ENCODE assay signal across 14 cellular contexts in genomic region chr11:116170526-116171120, GRCh38.
DNase-seq lines count a peak whose midpoint lies in the region; FAIRE-seq and TF ChIP-seq lines count a peak whose summit lies in the region.
"Had no signal": no experiment of that assay in that cellular context is flagged by ENCODE, and none has a peak within 500 bp of the region (broad histone marks: within the 10 kb centered on the region; RNA-seq: fewer than 3 reads in every experiment).

No MANE protein-coding gene starts in this region.

- peaks cover 47% of the 10 kb centered on the region for H3K9me3 Mint-ChIP-seq in MCF 10A (ENCODE audit: unreplicated experiment)
- H3K9me3 Mint-ChIP-seq: IgD-negative memory B cell had no signal

- in situ Hi-C loops in mammary epithelial cell (cut with MboI; ENCODE audit: low sequenced_read_pairs in 2 of 2), result no loop called here
- in situ Hi-C loops in transverse colon (cut with MboI; ENCODE audit: low pct_ligation_motif_present in 1 of 4, low pct_unique_long_range_greater_than_20kb in 1 of 4, low sequenced_read_pairs in 3 of 4), result no loop called here

- TF ChIP-seq CTCF in mammary epithelial cell (conservative IDR thresholded peaks at IDR 0.05 in 1 of 2, IDR thresholded peaks at IDR 0.05 in 1 of 2; ENCODE audit: extremely low read depth in 1 of 2, insufficient read depth in 1 of 2, low read depth in 1 of 2, low read length in 2 of 2) (peak; percentile 4 to 35), MCF 10A (IDR thresholded peaks at IDR 0.05; ENCODE audit: unreplicated experiment) (no peak), H1 (IDR thresholded peaks at IDR 0.05; ENCODE audit: control extremely low read depth in 1 of 3, insufficient read depth in 1 of 3, low read depth in 1 of 3, low read length in 3 of 3) (peak; percentile 62 to 74 (median 68)), transverse colon (IDR thresholded peaks at IDR 0.05) (peak in 1 of 5 experiments; percentile 10)

- peaks cover 4% of the 10 kb centered on the region for H3K36me3 Mint-ChIP-seq in MCF 10A (ENCODE audit: insufficient read depth, unreplicated experiment)
- H3K36me3 Mint-ChIP-seq: IgD-negative memory B cell had no signal

- POLR2A ChIA-PET in MCF 10A (lab: Yijun Ruan, JAX), result no interaction called here
- POLR2A ChIA-PET in H1 (lab: Charles Lee; ENCODE audit: partially characterized antibody), result interaction anchor here (1.2 kb wide), 1 partner anchor 23 kb away, joined by 3 read pairs; no protein-coding TSS in a partner anchor

- H3K4me3 Mint-ChIP-seq in MCF 10A (ENCODE audit: unreplicated experiment), result no peak overlapping the region
- H3K4me3 Mint-ChIP-seq: IgD-negative memory B cell; stimulated activated naive CD8-positive, alpha-beta T cell treated with anti-CD3 and anti-CD28 coated beads, Interleukin-15, amount 100 ng/mL, for 72 hours had no signal

- DNase-seq in mammary epithelial cell (no peak), MCF 10A (ENCODE audit: unreplicated experiment) (no peak), NCI-H146 treated with DMSO at 0.1 percent for 48 hours (lab: John Stamatoyannopoulos, UW; ENCODE audit: unreplicated experiment) (peak; percentile 37), H1 (ENCODE audit: low read depth in 1 of 2, low spot score in 2 of 2) (peak in 1 of 2 experiments; percentile 53), transverse colon (peak; percentile 25), NOMO-1 treated with dmso at 0.1 percent for 144 hours (lab: John Stamatoyannopoulos, UW; ENCODE audit: unreplicated experiment) (no peak), pons (ENCODE audit: low spot score) (no peak)
- no peak for DNase-seq in NK-92 treated with Interleukin-12 subunit alpha and Interleukin-12 subunit beta, amount 100 ng/mL, for 24 hours (lab: John Stamatoyannopoulos, UW)
- DNase-seq: stimulated activated CD4-positive, alpha-beta T cell treated with anti-CD3 and anti-CD28 coated beads, Interleukin-2, amount 100 ng/mL, for 24 hours; stimulated activated naive CD8-positive, alpha-beta T cell treated with anti-CD3 and anti-CD28 coated beads, Interleukin-15, amount 100 ng/mL, for 72 hours had no signal

- peak; percentile 50 to 66 for TF ChIP-seq RAD21 in H1 (IDR thresholded peaks at IDR 0.05 in 1 of 2, conservative IDR thresholded peaks at IDR 0.05 in 1 of 2; ENCODE audit: low read depth in 2 of 2, low read length in 2 of 2)

- H3K27ac ChIP-seq in mammary epithelial cell (ENCODE audit: insufficient read depth, low read depth, low read length) (no peak overlapping the region), H1 (ENCODE audit: low read depth, low read length) (no peak overlapping the region), transverse colon (no peak overlapping the region)
- H3K27ac ChIP-seq: BLaER1, body of pancreas had no signal

- no peak overlapping the region for H2AFZ ChIP-seq in mammary epithelial cell (ENCODE audit: low read depth, low read length)
- no peak overlapping the region for H2AFZ ChIP-seq in H1 (ENCODE audit: low read length)

- H3K79me2 ChIP-seq in mammary epithelial cell (ENCODE audit: insufficient read depth, low read length) (no peaks in the 10 kb centered on the region), H1 (ENCODE audit: control insufficient read depth in 1 of 2, insufficient read depth in 2 of 2, low read length in 2 of 2) (no peaks in the 10 kb centered on the region)

- no peaks in the 10 kb centered on the region for H3K9me3 ChIP-seq in mammary epithelial cell (replicated peaks; ENCODE audit: insufficient read depth, low read length)
- no peaks in the 10 kb centered on the region for H3K9me3 ChIP-seq in H1 (ENCODE audit: insufficient read depth in 2 of 2, low read depth in 1 of 2, low read length in 1 of 2)
- no peaks in the 10 kb centered on the region for H3K9me3 ChIP-seq in transverse colon
- H3K9me3 ChIP-seq: BLaER1, body of pancreas had no signal

- H2BK120ac ChIP-seq in H1 (replicated peaks; ENCODE audit: low read depth, low read length), result no peak overlapping the region

- no peak overlapping the region for H2BK15ac ChIP-seq in H1 (ENCODE audit: low read length)

- H3K4ac ChIP-seq in H1 (replicated peaks; ENCODE audit: insufficient read length, low read depth, low read length), result no peak overlapping the region

- H2BK20ac ChIP-seq in H1 (ENCODE audit: low read length), result no peak overlapping the region

- H3K27me3 Mint-ChIP-seq in MCF 10A (ENCODE audit: insufficient read depth, unreplicated experiment), result no peaks in the 10 kb centered on the region

- H3K4me2 ChIP-seq in mammary epithelial cell (ENCODE audit: insufficient read depth, low read depth, low read length) (no peak overlapping the region), H1 (ENCODE audit: insufficient read depth in 1 of 2, low read depth in 2 of 2, low read length in 2 of 2) (no peak overlapping the region)
- H3K4me2 ChIP-seq: BLaER1 had no signal

- TF ChIP-seq POLR2A in H1 (IDR thresholded peaks at IDR 0.05; ENCODE audit: control extremely low read depth in 1 of 2, low read depth in 2 of 2, low read length in 2 of 2) (no peak), transverse colon (IDR thresholded peaks at IDR 0.05) (no peak)

- no peak overlapping the region for H2BK12ac ChIP-seq in H1 (ENCODE audit: low read depth, low read length)

- H3K36me3 ChIP-seq in mammary epithelial cell (ENCODE audit: insufficient read depth, low read length) (no peaks in the 10 kb centered on the region), H1 (ENCODE audit: control insufficient read depth in 2 of 4, insufficient read depth in 4 of 4, low read length in 3 of 4) (no peaks in the 10 kb centered on the region), transverse colon (no peaks in the 10 kb centered on the region)
- H3K36me3 ChIP-seq: BLaER1 had no signal

- H3K18ac ChIP-seq in H1 (ENCODE audit: extremely low read depth, low read length), result no peak overlapping the region

- H3K79me1 ChIP-seq in H1 (ENCODE audit: low read depth, low read length), result no peaks in the 10 kb centered on the region

- no peak overlapping the region for H4K5ac ChIP-seq in H1 (ENCODE audit: insufficient read length, low read depth, low read length)

- no peak overlapping the region for H2AK5ac ChIP-seq in H1 (ENCODE audit: low read depth, low read length)

- H3K27ac Mint-ChIP-seq in MCF 10A (ENCODE audit: low read depth, unreplicated experiment), result no peak overlapping the region
- H3K27ac Mint-ChIP-seq: IgD-negative memory B cell; stimulated activated naive CD8-positive, alpha-beta T cell treated with anti-CD3 and anti-CD28 coated beads, Interleukin-15, amount 100 ng/mL, for 72 hours had no signal

- H3K23me2 ChIP-seq in H1 (ENCODE audit: low read depth, low read length), result no peaks in the 10 kb centered on the region

- H4K91ac ChIP-seq in H1 (replicated peaks; ENCODE audit: insufficient read length, low read length), result no peak overlapping the region

- 44% methylated on average over 5 of the region's 8 CpGs for WGBS in mammary epithelial cell (ENCODE audit: low coverage, missing lambda C conversion rate)
- 80% methylated on average over 8 of the region's 8 CpGs; no CpG with 5 or more reads in 1 of the 2 experiments for WGBS in H1 (ENCODE audit: extremely low coverage in 1 of 2, insufficient coverage in 1 of 2, insufficient read length in 1 of 2, insufficient replicate concordance in 2 of 2, low coverage in 1 of 2, low lambda C conversion rate in 2 of 2, missing lambda C conversion rate in 1 of 2), 2 experiments
- WGBS in transverse colon (ENCODE audit: low coverage in 1 of 2), 2 donors, result 47 to 63% methylated on average over 4 to 8 of the region's 8 CpGs

- dilution Hi-C loops in mammary epithelial cell (cut with HindIII; ENCODE audit: low sequenced_read_pairs), result no loop called here

- H3K4me1 Mint-ChIP-seq in MCF 10A (ENCODE audit: insufficient read depth, unreplicated experiment), result no peaks in the 10 kb centered on the region
- H3K4me1 Mint-ChIP-seq: stimulated activated naive CD8-positive, alpha-beta T cell treated with anti-CD3 and anti-CD28 coated beads, Interleukin-15, amount 100 ng/mL, for 72 hours had no signal

- no TSS peak for BruUV-seq in mammary epithelial cell (replicated peaks; lab: Mats Ljungman, UMichigan)
- BruUV-seq in MCF 10A (replicated peaks; lab: Mats Ljungman, UMichigan), result no TSS peak

- H3K4me1 ChIP-seq in mammary epithelial cell (ENCODE audit: insufficient read depth, low read length) (no peaks in the 10 kb centered on the region), H1 (replicated peaks in 1 of 4; ENCODE audit: control insufficient read depth in 3 of 4, insufficient read depth in 4 of 4, low read length in 3 of 4) (peaks cover 0 to 7% (median under 1%) of the 10 kb centered on the region in 4 experiments; a peak in 3 of 7 replicates), transverse colon (no peaks in the 10 kb centered on the region)
- H3K4me1 ChIP-seq: body of pancreas had no signal

- H3K4me3 ChIP-seq in mammary epithelial cell (replicated peaks in 1 of 3; ENCODE audit: insufficient read depth in 1 of 3, low read depth in 2 of 3, low read length in 3 of 3) (no peak overlapping the region), H1 (ENCODE audit: extremely low read depth in 1 of 4, insufficient read depth in 2 of 4, low read depth in 3 of 4, low read length in 4 of 4) (no peak overlapping the region), transverse colon (no peak overlapping the region)
- H3K4me3 ChIP-seq: BLaER1, body of pancreas had no signal

- FAIRE-seq in H1 (lab: Jason Lieb, UNC), result no peak
- FAIRE-seq: islet of Langerhans had no signal

- H3K23ac ChIP-seq in H1 (ENCODE audit: insufficient read length), result no peak overlapping the region

- H3K27me3 ChIP-seq in mammary epithelial cell (ENCODE audit: insufficient read depth, low read length), result no peaks in the 10 kb centered on the region
- H3K27me3 ChIP-seq in H1 (replicated peaks in 1 of 4; ENCODE audit: control insufficient read depth in 3 of 4, extremely low read depth in 1 of 4, insufficient read depth in 3 of 4, low read length in 3 of 4), result no peaks in the 10 kb centered on the region
- no peaks in the 10 kb centered on the region for H3K27me3 ChIP-seq in transverse colon
- H3K27me3 ChIP-seq: BLaER1, body of pancreas had no signal

- TF ChIP-seq EP300 in H1 (IDR thresholded peaks at IDR 0.05; ENCODE audit: borderline replicate concordance in 1 of 2, low read depth in 2 of 2, low read length in 2 of 2), result no peak
- no peak for TF ChIP-seq EP300 in transverse colon (IDR thresholded peaks at IDR 0.05; ENCODE audit: low read depth)

- intact Hi-C loops in mammary epithelial cell (cut with micrococcal nuclease) (no loop called here), MCF 10A (cut with micrococcal nuclease) (no loop called here), transverse colon (cut with DNase I; ENCODE audit: low total_unique reads) (no loop called here)

- no peak overlapping the region for H4K8ac ChIP-seq in H1 (ENCODE audit: extremely low read depth, insufficient read depth, low read length)

- H2BK5ac ChIP-seq in H1 (ENCODE audit: low read depth, low read length), result no peak overlapping the region

- H4K20me1 ChIP-seq in mammary epithelial cell (ENCODE audit: insufficient read depth, low read length) (peaks cover 2% of the 10 kb centered on the region), H1 (replicated peaks in 1 of 2; ENCODE audit: control insufficient read depth in 1 of 2, insufficient read depth in 2 of 2, low read length in 2 of 2) (no peaks in the 10 kb centered on the region)
- H4K20me1 ChIP-seq: BLaER1 had no signal

- H3K56ac ChIP-seq in H1 (replicated peaks; ENCODE audit: insufficient read length, low read depth, low read length), result no peak overlapping the region

- H3K9ac ChIP-seq in mammary epithelial cell (ENCODE audit: insufficient read depth, low read length), result no peak overlapping the region
- H3K9ac ChIP-seq in H1 (replicated peaks in 1 of 4; ENCODE audit: extremely low read depth in 1 of 4, low read depth in 3 of 4, low read length in 3 of 4), result no peak overlapping the region
- H3K9ac ChIP-seq: BLaER1 had no signal

- H3K14ac ChIP-seq in H1 (ENCODE audit: insufficient read length), result no peak overlapping the region

- CTCF ChIA-PET in mammary epithelial cell (lab: Charles Lee; ENCODE audit: low non-redundant PET) (no interaction called here), MCF 10A (lab: Yijun Ruan, JAX) (no interaction called here), H1 (lab: Charles Lee; ENCODE audit: partially characterized antibody) (interaction anchor here (0.6 to 8.0 kb wide), 18 partner anchors 10 to 491 kb away, joined by 3 to 47 read pairs (median 4); no protein-coding TSS in a partner anchor)

Comparison
In these comparisons a context has a peak if more than half of its experiments do, and no peak if none do; other contexts are left out.
1. DNase-seq: peak in NCI-H146 treated with DMSO at 0.1 percent for 48 hours (single experiment) and transverse colon (single experiment); none in mammary epithelial cell (single experiment), MCF 10A (single experiment), NOMO-1 treated with dmso at 0.1 percent for 144 hours (single experiment), NK-92 treated with Interleukin-12 subunit alpha and Interleukin-12 subunit beta, amount 100 ng/mL, for 24 hours (single experiment) and pons (single experiment).